Comparison of ENCODE assay signal across 24 cellular contexts in genomic region chr11:64125676-64126075, GRCh38.
"Had no signal": no experiment of that assay in that cellular context is flagged by ENCODE, and none has a peak within 500 bp of the region (broad histone marks: within the 10 kb centered on the region; RNA-seq: fewer than 3 reads in every experiment).

No MANE protein-coding gene starts in this region.

- H3K36me3 ChIP-seq: adrenal gland, cardiac muscle cell, heart left ventricle, spleen, tibial nerve had no signal

- ATAC-seq: activated T-cell treated with anti-CD3 and anti-CD28 coated beads, Interleukin-2, amount 50 U/mL, for 72 hours; body of pancreas; esophagus mucosa; heart left ventricle; left colon; naive thymus-derived CD4-positive, alpha-beta T cell; right cardiac atrium had no signal

- H3K27me3 ChIP-seq: adrenal gland, body of pancreas, cardiac muscle cell, heart left ventricle, tibial nerve had no signal

- H3K4me3 ChIP-seq: adrenal gland, body of pancreas, cardiac muscle cell, heart left ventricle, spleen, tibial nerve had no signal

- DNase-seq: activated CD4-positive, alpha-beta T cell treated with anti-CD3 and anti-CD28 coated beads for 4 hours; activated CD4-positive, alpha-beta T cell treated with anti-CD3 and anti-CD28 coated beads, Interleukin-2, amount 50 U/mL, for 4 hours; activated naive CD4-positive, alpha-beta T cell treated with Interleukin-2 at 50 U/mL for 16 hours; activated naive CD8-positive, alpha-beta T cell treated with anti-CD3 and anti-CD28 coated beads for 36 hours; activated T-cell treated with anti-CD3 and anti-CD28 coated beads for 4 hours; activated T-cell treated with anti-CD3 and anti-CD28 coated beads, Interleukin-2, amount 50 U/mL, for 72 hours; adrenal gland; aorta; cortex of kidney; foreskin fibroblast; heart left ventricle; hypothalamus; immature natural killer cell; kidney; left colon; midbrain; naive thymus-derived CD4-positive, alpha-beta T cell; right cardiac atrium; spleen; stimulated activated naive CD4-positive, alpha-beta T cell treated with Interleukin-2 at 50 U/mL for 16 hours had no signal

- H3K27ac ChIP-seq: adrenal gland, cardiac muscle cell, heart left ventricle, spleen, tibial nerve had no signal

- H3K9me3 ChIP-seq: adrenal gland, body of pancreas, heart left ventricle, spleen, tibial nerve had no signal

- H3K4me1 ChIP-seq: adrenal gland, spleen had no signal
